Comparison of ENCODE assay signal across 10 cellular contexts in genomic region chr5:189486-189885, GRCh38.
"Had no signal": no experiment of that assay in that cellular context is flagged by ENCODE, and none has a peak within 500 bp of the region (broad histone marks: within the 10 kb centered on the region; RNA-seq: fewer than 3 reads in every experiment).

No MANE protein-coding gene starts in this region.

- H3K9me3 ChIP-seq: tibial artery, uterus had no signal

- H3K4me3 ChIP-seq: tibial artery, uterus had no signal

- H3K27ac ChIP-seq: tibial artery, uterus, WERI-Rb-1 had no signal

- DNase-seq: activated CD4-positive, alpha-beta T cell treated with anti-CD3 and anti-CD28 coated beads for 4 hours; amygdala; cerebellar nuclear complex; dermis blood vessel endothelial cell; endodermal cell; small intestine; T-cell; uterus; WERI-Rb-1 had no signal

- H3K36me3 ChIP-seq: tibial artery, uterus, WERI-Rb-1 had no signal

- H3K27me3 ChIP-seq: uterus had no signal
